Comparison of ENCODE assay signal across 8 cellular contexts in genomic region chr1:155000725-155001437, GRCh38. TPM values are rescaled to one million over a fixed set of nuclear protein-coding genes. Genes with fewer than 3 reads are reported as not detected.
A peak's percentile ranks its signal among the peaks of the same experiment; 100 is the strongest.
DNase-seq lines count a peak whose midpoint lies in the region; ATAC-seq and TF ChIP-seq lines count a peak whose summit lies in the region.

No MANE protein-coding gene starts in this region.

- H3K36me3 Mint-ChIP-seq in natural killer cell, result no peaks in the 10 kb centered on the region

- H3K9ac ChIP-seq in Loucy (ENCODE audit: low read depth, low read length, poor library complexity, severe bottlenecking), result peak overlapping the region; percentile 81

- H3K9me3 Mint-ChIP-seq in natural killer cell, result no peaks in the 10 kb centered on the region

- TF ChIP-seq CTCF in Loucy (conservative IDR thresholded peaks at IDR 0.05; ENCODE audit: low read length) (no peak), natural killer cell (IDR thresholded peaks at IDR 0.05) (no peak)

- H4K20me1 ChIP-seq in Loucy (ENCODE audit: insufficient read depth, low read length, poor library complexity, severe bottlenecking), result no peaks in the 10 kb centered on the region

- peaks cover 40% of the 10 kb centered on the region for H3K4me1 ChIP-seq in Loucy (ENCODE audit: insufficient read depth, low read length, poor library complexity, severe bottlenecking)

- no peaks in the 10 kb centered on the region for H3K36me3 ChIP-seq in Loucy (ENCODE audit: insufficient read depth, low read length)

- H3K27me3 Mint-ChIP-seq in natural killer cell (ENCODE audit: low read depth in 2 of 2), result no peaks in the 10 kb centered on the region

- no peaks in the 10 kb centered on the region for H3K27me3 ChIP-seq in Loucy (ENCODE audit: insufficient read depth, low read length, poor library complexity, severe bottlenecking)

- peak overlapping the region; percentile 92 for H3K4me2 ChIP-seq in Loucy (ENCODE audit: low read depth, low read length, poor library complexity, severe bottlenecking)

- peak overlapping the region; percentile 82 to 92 for H3K27ac Mint-ChIP-seq in natural killer cell

- peak; percentile 56 for TF ChIP-seq POLR2A in Raji (IDR thresholded peaks at IDR 0.05; ENCODE audit: insufficient read depth, low read depth, low read length)

- H3K4me3 ChIP-seq in Loucy (ENCODE audit: low read length, poor library complexity, severe bottlenecking), result peak overlapping the region; percentile 76

- H2AFZ ChIP-seq in Loucy (ENCODE audit: low read length), result peak overlapping the region; percentile 80

- H3F3A ChIP-seq in Loucy (ENCODE audit: low read depth), result peaks cover 19% of the 10 kb centered on the region

- ATAC-seq in GM21786 (IDR thresholded peaks at IDR 0.05; ENCODE audit: unreplicated experiment) (peak; percentile 36), natural killer cell (peak; percentile 39 to 61 (median 52))

- no peaks in the 10 kb centered on the region for H3K9me2 ChIP-seq in Loucy (replicated peaks; ENCODE audit: low read depth, low read length)

- DNase-seq in DMS153 treated with DMSO at 0.1 percent for 48 hours (lab: John Stamatoyannopoulos, UW; ENCODE audit: unreplicated experiment) (peak; percentile 97), fibroblast of peridontal ligament (ENCODE audit: extremely low read depth) (peak; percentile 82), natural killer cell (peak; percentile 81)
- DNase-seq in activated effector memory CD4-positive, alpha-beta T cell treated with Interleukin-2 at 50 U/mL for 16 hours, result peak; percentile 72
- peak; percentile 78 for DNase-seq in stimulated activated naive CD4-positive, alpha-beta T cell treated with Interleukin-2 at 50 U/mL for 16 hours (lab: John Stamatoyannopoulos, UW)

- H3K79me2 ChIP-seq in Loucy (ENCODE audit: insufficient read depth, low read length), result no peaks in the 10 kb centered on the region

- H3K4me3 Mint-ChIP-seq in natural killer cell, result peak overlapping the region; percentile 95

- H3K4me1 Mint-ChIP-seq in natural killer cell, result peaks cover 20 to 56% of the 10 kb centered on the region in 2 donors

- intact Hi-C loops in natural killer cell (cut with micrococcal nuclease), result loop anchor here (1.0 to 5.0 kb wide), 3 partner anchors 18 to 444 kb away; partner anchors contain the start of genes EFNA4, FLAD1 and UBE2Q1

- H3K9me3 ChIP-seq in Loucy (ENCODE audit: insufficient read depth, low read depth, low read length), result no peaks in the 10 kb centered on the region

RNA-seq across cellular contexts. Expression of gene ZBTB7B, which starts 1.7 kb away (rescaled TPM):
- 10 to 100 TPM; 61.2 to 75.4 (median 63.3) TPM for total RNA-seq in natural killer cell

RNA-seq across cellular contexts. Expression of gene LENEP, which starts 7.5 kb away (rescaled TPM):
- not detected for total RNA-seq in natural killer cell

RNA-seq across cellular contexts. Expression of gene FLAD1, which starts 17.7 kb away (rescaled TPM):
- total RNA-seq in natural killer cell, result 10 to 100 TPM; 32.1 to 47.6 (median 38.7) TPM

RNA-seq across cellular contexts. Expression of gene CKS1B, which starts 26.4 kb away (rescaled TPM):
- total RNA-seq in natural killer cell, result 10 to 100 TPM in 2 of 3 donors, 1 to 10 TPM in 1; 8.5 to 13.0 (median 12.9) TPM

RNA-seq across cellular contexts. Expression of gene SHC1, which starts 30.3 kb away (rescaled TPM):
- 100 to 1,000 TPM in 1 of 3 donors, 10 to 100 TPM in 2; 94.6 to 112 (median 96.8) TPM for total RNA-seq in natural killer cell

Comparison
In these comparisons a context has a peak if more than half of its experiments do, and no peak if none do; other contexts are left out.
1. Peak in every context shown above with its lines: DNase-seq, ATAC-seq and H3K4me3 ChIP-seq.